ENCODE assay signal across 1 cellular context in genomic region chr20:8039048-8039447, GRCh38.
TF ChIP-seq lines count a peak whose summit lies in the region.

No MANE protein-coding gene starts in this region.

TF ChIP-seq in GM23338, 12 proteins besides CTCF, POLR2A, EP300 and RAD21 (continued from another document):
- TF ChIP-seq REST (IDR thresholded peaks at IDR 0.05; ENCODE audit: unreplicated experiment) (no peak), NANOG (IDR thresholded peaks at IDR 0.05; ENCODE audit: borderline replicate concordance) (no peak), POLR2AphosphoS5 (IDR thresholded peaks at IDR 0.05; ENCODE audit: low read depth) (no peak), CREB1 (CRISPR knock-in tag; IDR thresholded peaks at IDR 0.05; ENCODE audit: low read depth) (no peak), ZNF462 (CRISPR knock-in tag; IDR thresholded peaks at IDR 0.05) (no peak), EZH2 (IDR thresholded peaks at IDR 0.05; ENCODE audit: low read depth, unreplicated experiment) (no peak), ETS1 (IDR thresholded peaks at IDR 0.05) (no peak), STAT1 (IDR thresholded peaks at IDR 0.05; ENCODE audit: unreplicated experiment) (no peak)
